In genomic region chr1:235304549-235305451, GRCh38 we compare ENCODE assay signal across 9 cellular contexts. TPM values are rescaled to one million over a fixed set of nuclear protein-coding genes. Genes with fewer than 3 reads are reported as not detected.
DNase-seq lines count a peak whose midpoint lies in the region; ATAC-seq and TF ChIP-seq lines count a peak whose summit lies in the region.
"Had no signal": no experiment of that assay in that cellular context is flagged by ENCODE, and none has a peak within 500 bp of the region (broad histone marks: within the 10 kb centered on the region; RNA-seq: fewer than 3 reads in every experiment).

No MANE protein-coding gene starts in this region.

- H3K4me3 ChIP-seq in heart left ventricle (no peak overlapping the region), fibroblast of pulmonary artery (replicated peaks; ENCODE audit: low read depth, low read length) (no peak overlapping the region), subcutaneous abdominal adipose tissue (ENCODE audit: low read depth in 1 of 5, low read length in 5 of 5) (no peak overlapping the region)

- H3K27me3 ChIP-seq in heart left ventricle = no peaks in the 10 kb centered on the region
- H3K27me3 ChIP-seq in subcutaneous abdominal adipose tissue (ENCODE audit: control insufficient read depth in 5 of 5, insufficient read depth in 4 of 5, low read length in 5 of 5) = no peaks in the 10 kb centered on the region

- peak overlapping the region in 2 of 12 donors; percentile 14 to 48 for H3K27ac ChIP-seq in heart left ventricle
- peak overlapping the region; percentile 55 for H3K27ac ChIP-seq in subcutaneous abdominal adipose tissue (ENCODE audit: low read depth, low read length)

- TF ChIP-seq CTCF in heart left ventricle (IDR thresholded peaks at IDR 0.05) (no peak), fibroblast of pulmonary artery (IDR thresholded peaks at IDR 0.05; ENCODE audit: low read length, missing control alignments) (no peak)

- H3K36me3 ChIP-seq in heart left ventricle (no peaks in the 10 kb centered on the region), subcutaneous abdominal adipose tissue (ENCODE audit: control insufficient read depth in 5 of 5, insufficient read depth in 5 of 5, low read length in 5 of 5) (no peaks in the 10 kb centered on the region)

- DNase-seq in heart left ventricle (no peak), Right ventricle myocardium inferior (ENCODE audit: missing footprints) (no peak), T-helper 2 cell (peak in 3 of 5 experiments; percentile 38 to 70 (median 46)), fibroblast of pulmonary artery (ENCODE audit: low read depth) (peak; percentile 55), RPMI8226 (no peak)
- DNase-seq: HCEC 1CT had no signal

- ATAC-seq in heart left ventricle = peak in 3 of 4 donors; percentile 29 to 47 (median 42)
- ATAC-seq in Right ventricle myocardium inferior = no peak
- no peak for ATAC-seq in GM21717 (IDR thresholded peaks at IDR 0.05; ENCODE audit: unreplicated experiment)
- ATAC-seq in GM18520 (IDR thresholded peaks at IDR 0.05; ENCODE audit: unreplicated experiment) = no peak

- intact Hi-C loops in heart left ventricle (cut with DNase I) = no loop called here
- intact Hi-C loops in Right ventricle myocardium inferior (cut with DNase I) = no loop called here

- peaks cover 4 to 55% (median 34%) of the 10 kb centered on the region in 12 donors for H3K4me1 ChIP-seq in heart left ventricle
- H3K4me1 ChIP-seq in subcutaneous abdominal adipose tissue (ENCODE audit: control insufficient read depth in 5 of 5, insufficient read depth in 5 of 5, low read length in 5 of 5) = peaks cover 0 to 29% (median 24%) of the 10 kb centered on the region in 5 donors

- no peaks in the 10 kb centered on the region for H3K9me3 ChIP-seq in heart left ventricle
- no peaks in the 10 kb centered on the region for H3K9me3 ChIP-seq in subcutaneous abdominal adipose tissue (ENCODE audit: control insufficient read depth in 5 of 5, low read length in 5 of 5)

- 35 to 42% (median 37%) methylated on average over 6 of the region's 6 CpGs for WGBS in heart left ventricle, 4 donors

- TF ChIP-seq POLR2A in heart left ventricle (IDR thresholded peaks at IDR 0.05) = no peak

- peak overlapping the region; percentile 4 to 22 (median 18) for H3K9ac ChIP-seq in subcutaneous abdominal adipose tissue (ENCODE audit: low read length in 5 of 5)

RNA-seq across cellular contexts. Expression of gene ARID4B, which starts 23.2 kb away (rescaled TPM):
- total RNA-seq in heart left ventricle (10 to 100 TPM; 12.4 to 20.4 (median 15.3) TPM), Right ventricle myocardium inferior (14.8 TPM)
- 10 to 100 TPM; 12.8 to 18.4 TPM for polyA plus RNA-seq in heart left ventricle

RNA-seq across cellular contexts. Expression of gene GGPS1, which starts 23.6 kb away (rescaled TPM):
- total RNA-seq in heart left ventricle (10 to 100 TPM; 16.4 to 40.2 (median 30.0) TPM), Right ventricle myocardium inferior (33.1 TPM)
- polyA plus RNA-seq in heart left ventricle = 10 to 100 TPM; 22.1 to 29.7 TPM

Comparison
In these comparisons a context has a peak if more than half of its experiments do, and no peak if none do; other contexts are left out.
1. ATAC-seq: peak in heart left ventricle (3 of 4); none in Right ventricle myocardium inferior (single experiment), GM21717 (single experiment) and GM18520 (single experiment).
2. DNase-seq: peak in T-helper 2 cell (3 of 5) and fibroblast of pulmonary artery (single experiment); none in heart left ventricle (0 of 5), Right ventricle myocardium inferior (single experiment) and RPMI8226 (single experiment).